Comparison of ENCODE assay signal across 12 cellular contexts in the genomic region with DNA sequence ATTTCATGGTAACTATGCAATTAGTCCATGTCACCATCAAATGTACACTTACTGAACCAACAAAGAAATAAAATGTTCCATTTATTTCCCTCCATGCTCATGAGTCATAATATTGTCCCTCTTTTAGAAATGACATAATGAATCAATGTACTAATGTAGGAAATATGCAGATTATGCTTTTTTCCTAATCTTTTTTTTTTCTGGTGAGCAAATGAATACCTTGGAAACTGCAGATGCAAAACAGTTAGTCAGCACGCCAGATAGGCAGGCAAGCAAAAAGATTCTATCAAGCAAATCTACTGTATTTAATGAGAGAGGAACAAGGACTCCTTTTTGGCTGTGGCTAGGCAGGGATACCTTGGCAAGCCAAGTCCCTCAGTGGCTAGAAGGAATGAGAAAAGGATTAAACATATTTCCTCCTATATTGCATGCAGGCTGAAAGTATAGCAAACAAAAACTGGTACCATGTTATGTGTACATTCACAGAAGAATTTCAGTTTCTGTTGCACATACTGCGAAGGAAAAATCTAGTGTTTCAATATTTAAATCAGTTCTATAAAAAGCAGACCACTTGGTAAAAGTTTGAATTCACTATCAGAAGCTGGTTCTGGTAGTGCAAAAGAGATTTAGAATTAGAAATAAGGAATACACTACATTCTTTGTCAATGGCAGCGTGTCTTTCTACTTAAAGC.
DNase-seq lines count a peak whose midpoint lies in the region; ATAC-seq, FAIRE-seq and TF ChIP-seq lines count a peak whose summit lies in the region.
"Had no signal": no experiment of that assay in that cellular context is flagged by ENCODE, and none has a peak within 500 bp of the region (broad histone marks: within the 10 kb centered on the region; RNA-seq: fewer than 3 reads in every experiment).

No MANE protein-coding gene starts in this region.

- TF ChIP-seq CTCF in BJ (IDR thresholded peaks at IDR 0.05; ENCODE audit: insufficient read depth, low read depth, low read length) = no peak
- TF ChIP-seq CTCF in fibroblast of villous mesenchyme (IDR thresholded peaks at IDR 0.05; ENCODE audit: insufficient read depth, low read depth, low read length) = no peak
- no peak for TF ChIP-seq CTCF in WERI-Rb-1 (IDR thresholded peaks at IDR 0.05; ENCODE audit: low read depth, low read length)

- H3K27ac ChIP-seq in WERI-Rb-1 = no peak overlapping the region
- H3K27ac ChIP-seq: left ventricle myocardium inferior, prostate gland had no signal

- ATAC-seq in GM18907 (IDR thresholded peaks at IDR 0.05; ENCODE audit: unreplicated experiment) (no peak), GM21737 (IDR thresholded peaks at IDR 0.05; ENCODE audit: unreplicated experiment) (no peak)
- ATAC-seq: CD8-positive, alpha-beta T cell had no signal

- H3K9me3 ChIP-seq in WERI-Rb-1 (ENCODE audit: severe bottlenecking) = no peaks in the 10 kb centered on the region
- H3K9me3 ChIP-seq: left ventricle myocardium inferior, prostate gland had no signal

- POLR2A ChIA-PET in BJ (lab: Charles Lee) = interaction anchor here (0.6 kb wide), 1 partner anchor 51 kb away, joined by 3 read pairs; no protein-coding TSS in a partner anchor

- TF ChIP-seq POLR2A in H54 (IDR thresholded peaks at IDR 0.05; ENCODE audit: low read depth, low read length) = no peak

- no peaks in the 10 kb centered on the region for H3K36me3 ChIP-seq in BJ (ENCODE audit: control insufficient read depth, insufficient read depth, low read length)
- H3K36me3 ChIP-seq in WERI-Rb-1 = no peaks in the 10 kb centered on the region
- H3K36me3 ChIP-seq: left ventricle myocardium inferior, prostate gland had no signal

- no peak for FAIRE-seq in H54 (lab: Jason Lieb, UNC)

- H3K27me3 ChIP-seq in BJ (ENCODE audit: control insufficient read depth, insufficient read depth, low read length) (no peaks in the 10 kb centered on the region), WERI-Rb-1 (ENCODE audit: insufficient read depth, low read depth, severe bottlenecking) (no peaks in the 10 kb centered on the region)

- peak; percentile 1 for DNase-seq in BJ (ENCODE audit: low read depth)
- DNase-seq in H54 (ENCODE audit: insufficient read length, low spot score) = peak; percentile 9
- peak; percentile 32 for DNase-seq in RKO (ENCODE audit: low spot score)
- peak; percentile 19 for DNase-seq in fibroblast of villous mesenchyme (ENCODE audit: low read depth)
- DNase-seq in NCI-H1694 (lab: John Stamatoyannopoulos, UW) = no peak
- DNase-seq in WERI-Rb-1 = no peak
- DNase-seq: activated naive CD4-positive, alpha-beta T cell treated with anti-CD3 and anti-CD28 coated beads for 36 hours; CD8-positive, alpha-beta T cell; left ventricle myocardium inferior had no signal

- H3K4me3 ChIP-seq in BJ (ENCODE audit: low read depth, low read length) (no peak overlapping the region), fibroblast of villous mesenchyme (ENCODE audit: low read depth, low read length) (no peak overlapping the region), WERI-Rb-1 (ENCODE audit: low read depth, low read length) (no peak overlapping the region)
- H3K4me3 ChIP-seq: left ventricle myocardium inferior, prostate gland had no signal

- CTCF ChIA-PET in BJ (lab: Yijun Ruan, JAX) = no interaction called here

Comparison
In these comparisons a context has a peak if more than half of its experiments do, and no peak if none do; other contexts are left out.
1. DNase-seq: peak in BJ (single experiment), H54 (single experiment), RKO (single experiment) and fibroblast of villous mesenchyme (single experiment); none in NCI-H1694 (single experiment) and WERI-Rb-1 (single experiment).